Comparison of ENCODE assay signal across 8 cellular contexts in the genomic region with DNA sequence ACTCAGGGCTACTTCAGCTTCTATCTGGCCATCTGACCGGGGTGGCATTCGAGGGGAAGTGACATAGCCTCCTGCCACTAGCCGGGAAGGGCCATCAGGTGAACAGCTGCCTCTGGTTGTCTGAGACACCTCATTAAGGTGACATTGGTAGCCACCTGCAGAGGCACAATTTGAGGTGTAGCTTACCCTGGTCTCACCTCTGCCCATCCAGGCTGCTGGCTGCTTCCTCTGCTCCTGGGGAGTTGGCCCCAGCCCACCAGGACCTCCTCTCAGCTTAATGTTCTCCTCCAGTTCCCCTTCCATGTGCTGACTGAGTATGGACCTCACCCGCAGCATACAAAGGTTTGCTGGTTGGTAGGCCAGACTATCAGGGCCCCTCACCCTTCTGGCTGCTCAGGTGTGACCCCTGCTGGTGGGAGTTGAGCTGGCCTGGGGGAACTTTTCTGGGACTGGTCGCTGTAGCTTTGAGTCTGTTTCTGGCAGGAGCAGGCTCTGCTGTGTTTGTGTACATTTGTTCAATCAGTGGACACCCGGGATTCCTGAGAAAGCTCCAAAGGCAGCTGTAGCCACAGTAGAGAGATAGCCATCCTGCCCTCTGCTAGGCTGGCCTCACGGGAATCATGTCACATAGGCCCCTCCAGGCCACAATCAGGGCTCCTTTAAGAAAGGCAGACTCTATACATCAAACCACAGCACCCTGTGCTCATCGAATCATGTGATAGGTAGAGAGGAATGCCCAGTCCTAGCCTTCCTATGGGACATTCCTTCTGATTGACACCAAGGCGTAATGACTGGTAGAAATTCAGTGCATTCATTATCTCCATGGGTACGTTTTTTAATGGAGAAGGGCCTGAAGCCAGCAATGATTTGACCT.
DNase-seq lines count a peak whose midpoint lies in the region; ATAC-seq and TF ChIP-seq lines count a peak whose summit lies in the region.

No MANE protein-coding gene starts in this region.

- ATAC-seq in CD8-positive, alpha-beta T cell, result peak; percentile 62
- peak; percentile 89 for ATAC-seq in HCT116
- peak; percentile 71 to 83 (median 78) for ATAC-seq in heart right ventricle
- no peak for ATAC-seq in GM18502 (IDR thresholded peaks at IDR 0.05; ENCODE audit: poor library complexity, unreplicated experiment)
- ATAC-seq in GM19397 (IDR thresholded peaks at IDR 0.05; ENCODE audit: unreplicated experiment), result no peak

- peak; percentile 32 to 74 (median 62) for DNase-seq in CD8-positive, alpha-beta T cell
- DNase-seq in HCT116 (ENCODE audit: low read depth, low spot score) (peak; percentile 8), SHP77 treated with DMSO at 0.1 percent for 48 hours (lab: John Stamatoyannopoulos, UW) (peak; percentile 4), heart right ventricle (peak; percentile 47 to 63), retinal pigment epithelial cell (ENCODE audit: low read depth) (no peak)
- DNase-seq in activated naive CD4-positive, alpha-beta T cell treated with anti-CD3 and anti-CD28 coated beads, Interleukin-2, amount 10 ng/mL, durations not matched to agents 7 days and 5 days, result peak; percentile 81

- no peak overlapping the region for H2AFZ ChIP-seq in HCT116 (ENCODE audit: low read depth, low read length, poor library complexity, severe bottlenecking)

- no peak overlapping the region for H3K4me2 ChIP-seq in HCT116 (ENCODE audit: low read length)

- no peaks in the 10 kb centered on the region for H3K36me3 ChIP-seq in CD8-positive, alpha-beta T cell (ENCODE audit: insufficient read depth, low read length)
- H3K36me3 ChIP-seq in HCT116 (ENCODE audit: control insufficient read depth in 1 of 2, insufficient read depth in 2 of 2, low read length in 2 of 2) (no peaks in the 10 kb centered on the region), heart right ventricle (no peaks in the 10 kb centered on the region)

- H3K4me3 ChIP-seq in CD8-positive, alpha-beta T cell (ENCODE audit: low read depth, low read length), result no peak overlapping the region
- no peak overlapping the region for H3K4me3 ChIP-seq in HCT116 (replicated peaks in 1 of 2; ENCODE audit: low read depth in 1 of 2, low read length in 2 of 2)
- no peak overlapping the region for H3K4me3 ChIP-seq in heart right ventricle
- no peak overlapping the region for H3K4me3 ChIP-seq in retinal pigment epithelial cell (ENCODE audit: low read length)

- TF ChIP-seq POLR2A in HCT116 (IDR thresholded peaks at IDR 0.05; ENCODE audit: borderline replicate concordance, extremely low read depth, insufficient read depth, insufficient read length), result no peak

- no peaks in the 10 kb centered on the region for H3K9me3 Mint-ChIP-seq in CD8-positive, alpha-beta T cell
- H3K9me3 Mint-ChIP-seq in activated naive CD4-positive, alpha-beta T cell treated with anti-CD3 and anti-CD28 coated beads, Interleukin-2, amount 10 ng/mL, durations not matched to agents 7 days and 5 days, result no peaks in the 10 kb centered on the region

- no peak overlapping the region for H3K9ac ChIP-seq in HCT116 (ENCODE audit: low read length)

- intact Hi-C loops in CD8-positive, alpha-beta T cell (cut with DNase I, micrococcal nuclease), result loop anchor here (1.0 kb wide), 3 partner anchors 261 to 336 kb away; no protein-coding TSS in a partner anchor
- intact Hi-C loops in HCT116 (cut with micrococcal nuclease) (loop anchor here (1.0 kb wide), 1 partner anchor 265 kb away; no protein-coding TSS in a partner anchor), heart right ventricle (cut with DNase I) (loop anchor here in 9 of 10 donors (1.0 to 10.0 kb wide), 6 partner anchors 263 to 341 kb away; no protein-coding TSS in a partner anchor)

- BruUV-seq in HCT116 (replicated peaks; lab: Mats Ljungman, UMichigan), result no TSS peak

- WGBS in heart right ventricle, 2 donors, result 60 to 70% methylated on average over 10 of the region's 10 CpGs

- no peak overlapping the region for H3K27ac Mint-ChIP-seq in CD8-positive, alpha-beta T cell
- peak overlapping the region; percentile 21 for H3K27ac Mint-ChIP-seq in activated naive CD4-positive, alpha-beta T cell treated with anti-CD3 and anti-CD28 coated beads, Interleukin-2, amount 10 ng/mL, durations not matched to agents 7 days and 5 days

- no peaks in the 10 kb centered on the region for H4K20me1 ChIP-seq in HCT116 (ENCODE audit: insufficient read depth)

- H3K4me1 Mint-ChIP-seq in CD8-positive, alpha-beta T cell (ENCODE audit: low read depth), result no peaks in the 10 kb centered on the region
- peaks cover 4% of the 10 kb centered on the region for H3K4me1 Mint-ChIP-seq in activated naive CD4-positive, alpha-beta T cell treated with anti-CD3 and anti-CD28 coated beads, Interleukin-2, amount 10 ng/mL, durations not matched to agents 7 days and 5 days

- no peaks in the 10 kb centered on the region for H3K36me3 Mint-ChIP-seq in CD8-positive, alpha-beta T cell
- no peaks in the 10 kb centered on the region for H3K36me3 Mint-ChIP-seq in activated naive CD4-positive, alpha-beta T cell treated with anti-CD3 and anti-CD28 coated beads, Interleukin-2, amount 10 ng/mL, durations not matched to agents 7 days and 5 days

- POLR2A ChIA-PET in CD8-positive, alpha-beta T cell (lab: Charles Lee), result interaction anchor here (1.4 kb wide), 1 partner anchor 268 kb away, joined by 4 read pairs; no protein-coding TSS in a partner anchor
- POLR2A ChIA-PET in HCT116 (lab: Charles Lee), result no interaction called here

- CTCF ChIA-PET in CD8-positive, alpha-beta T cell (lab: Charles Lee), result interaction anchor here (0.6 to 4.0 kb wide), 20 partner anchors 9 to 1251 kb away, joined by 3 to 39 read pairs (median 4); no protein-coding TSS in a partner anchor
- CTCF ChIA-PET in HCT116 (lab: Charles Lee), result interaction anchor here (0.5 to 2.6 kb wide), 17 partner anchors 9 to 734 kb away, joined by 3 to 12 read pairs (median 4); no protein-coding TSS in a partner anchor
- CTCF ChIA-PET in activated naive CD4-positive, alpha-beta T cell treated with anti-CD3 and anti-CD28 coated beads, Interleukin-2, amount 10 ng/mL, durations not matched to agents 7 days and 5 days (lab: Charles Lee), result interaction anchor here (0.6 to 2.5 kb wide), 15 partner anchors 9 to 685 kb away, joined by 3 to 26 read pairs (median 5); no protein-coding TSS in a partner anchor

- RAD21 ChIA-PET in HCT116 (lab: Charles Lee; ENCODE audit: low non-redundant PET in 1 of 2, low total read pairs in 2 of 2, uncharacterized antibody in 2 of 2, unreplicated experiment in 2 of 2), result no interaction called here

- no peaks in the 10 kb centered on the region for H3K79me2 ChIP-seq in HCT116 (ENCODE audit: insufficient read depth, low read length)

- H3K27ac ChIP-seq in CD8-positive, alpha-beta T cell (ENCODE audit: low read depth, low read length), result no peak overlapping the region
- H3K27ac ChIP-seq in HCT116 (ENCODE audit: low read depth, low read length) (no peak overlapping the region), heart right ventricle (no peak overlapping the region)

- H3K9me3 ChIP-seq in CD8-positive, alpha-beta T cell (ENCODE audit: low read length), result no peaks in the 10 kb centered on the region
- H3K9me3 ChIP-seq in HCT116 (ENCODE audit: control insufficient read depth in 1 of 2, insufficient read depth in 1 of 2, low read depth in 1 of 2, low read length in 2 of 2), result no peaks in the 10 kb centered on the region
- no peaks in the 10 kb centered on the region for H3K9me3 ChIP-seq in heart right ventricle

- no peaks in the 10 kb centered on the region for H3K27me3 ChIP-seq in CD8-positive, alpha-beta T cell (ENCODE audit: insufficient read depth, low read length)
- H3K27me3 ChIP-seq in HCT116 (ENCODE audit: insufficient read depth, low read length) (peaks cover 19% of the 10 kb centered on the region; the same call in 1 of the 2 replicates), heart right ventricle (peaks cover 0 to 4% (median 0%) of the 10 kb centered on the region in 7 donors)

- H3K27me3 Mint-ChIP-seq in CD8-positive, alpha-beta T cell (ENCODE audit: low read depth), result peaks cover 9% of the 10 kb centered on the region
- H3K27me3 Mint-ChIP-seq in activated naive CD4-positive, alpha-beta T cell treated with anti-CD3 and anti-CD28 coated beads, Interleukin-2, amount 10 ng/mL, durations not matched to agents 7 days and 5 days, result peaks cover 5% of the 10 kb centered on the region

- H3K9me2 ChIP-seq in HCT116 (ENCODE audit: insufficient read depth), result no peaks in the 10 kb centered on the region

- H3K4me1 ChIP-seq in CD8-positive, alpha-beta T cell (ENCODE audit: insufficient read depth, low read length), result no peaks in the 10 kb centered on the region
- H3K4me1 ChIP-seq in HCT116 (ENCODE audit: control insufficient read depth in 1 of 2, insufficient read depth in 2 of 2, low read length in 2 of 2) (no peaks in the 10 kb centered on the region), heart right ventricle (peaks cover 0 to 6% (median 0%) of the 10 kb centered on the region in 9 donors)

- peak; percentile 56 for TF ChIP-seq RAD21 in HCT116 (IDR thresholded peaks at IDR 0.05; ENCODE audit: low read depth)

- TF ChIP-seq CTCF in CD8-positive, alpha-beta T cell (IDR thresholded peaks at IDR 0.05), result peak; percentile 52
- TF ChIP-seq CTCF in HCT116 (IDR thresholded peaks at IDR 0.05 in 2 of 3, conservative IDR thresholded peaks at IDR 0.05 in 1 of 3; ENCODE audit: borderline replicate concordance in 1 of 3, insufficient read depth in 1 of 3, low read depth in 2 of 3, low read length in 2 of 3), result peak; percentile 50 to 85 (median 72); a peak in 5 of 6 replicates
- TF ChIP-seq CTCF in heart right ventricle (IDR thresholded peaks at IDR 0.05), result peak; percentile 38 to 75 (median 67)
- peak; percentile 96 for TF ChIP-seq CTCF in retinal pigment epithelial cell (conservative IDR thresholded peaks at IDR 0.05; ENCODE audit: low read depth, low read length)

- H3K4me3 Mint-ChIP-seq in CD8-positive, alpha-beta T cell, result no peak overlapping the region
- no peak overlapping the region for H3K4me3 Mint-ChIP-seq in activated naive CD4-positive, alpha-beta T cell treated with anti-CD3 and anti-CD28 coated beads, Interleukin-2, amount 10 ng/mL, durations not matched to agents 7 days and 5 days

TF ChIP-seq in HCT116, 20 proteins besides CTCF, POLR2A, EP300 and RAD21 (continues in another document):
- no peak for TF ChIP-seq EZH2phosphoT487 (IDR thresholded peaks at IDR 0.05; ENCODE audit: borderline replicate concordance)
- TF ChIP-seq POLR2AphosphoS5 (IDR thresholded peaks at IDR 0.05; ENCODE audit: low read depth, low read length), result no peak

Comparison
In these comparisons a context has a peak if more than half of its experiments do, and no peak if none do; other contexts are left out.
1. ATAC-seq: peak in CD8-positive, alpha-beta T cell (single experiment), HCT116 (single experiment) and heart right ventricle (8 of 8); none in GM18502 (single experiment) and GM19397 (single experiment).
2. Peak in every context shown above with its lines, with median percentiles within 50 percentile points of each other: CTCF ChIP-seq.